1 cellular context compared by ENCODE assay signal in genomic region chr6:32972353-32973143, GRCh38.
TF ChIP-seq lines count a peak whose summit lies in the region.

No MANE protein-coding gene starts in this region.

TF ChIP-seq in K562, 482 proteins besides CTCF, POLR2A, EP300 and RAD21 (continues in another document):
- TF ChIP-seq ARHGAP35 (IDR thresholded peaks at IDR 0.05; ENCODE audit: partially characterized antibody) (no peak), CREM (IDR thresholded peaks at IDR 0.05; ENCODE audit: low read depth) (peak; percentile 44; the same call in 1 of the 2 replicates), CBX5 (IDR thresholded peaks at IDR 0.05; ENCODE audit: borderline replicate concordance, low read depth) (no peak), TRIM28 (IDR thresholded peaks at IDR 0.05) (0 out of 2 replicates have a peak, but pooled peaks have one; percentile 39), XRCC5 (IDR thresholded peaks at IDR 0.05; ENCODE audit: low read depth, low read length) (0 out of 2 replicates have a peak, but pooled peaks have one; percentile 64), NFXL1 (CRISPR knock-in tag; IDR thresholded peaks at IDR 0.05) (no peak), PTBP1 (IDR thresholded peaks at IDR 0.05; ENCODE audit: low read depth, low read length) (peak; percentile 84; the same call in 1 of the 2 replicates), KLF16 (IDR thresholded peaks at IDR 0.05) (no peak), RBM15 (IDR thresholded peaks at IDR 0.05; ENCODE audit: insufficient read depth, low read length) (peak; percentile 90), SNRNP70 (optimal IDR thresholded peaks at IDR 0.05; ENCODE audit: low read depth, low read length) (peak; percentile 3), BRD4 (IDR thresholded peaks at IDR 0.05) (peak; percentile 99), NCOA6 (IDR thresholded peaks at IDR 0.05) (no peak), MYC (IDR thresholded peaks at IDR 0.05; ENCODE audit: low read depth, low read length) (peak; percentile 39; the same call in 1 of the 2 replicates), MYC (CRISPR knock-in tag; IDR thresholded peaks at IDR 0.05; ENCODE audit: borderline replicate concordance, low read depth) (no peak), ARID2 (IDR thresholded peaks at IDR 0.05) (0 out of 2 replicates have a peak, but pooled peaks have one; percentile 4), ATF3 (IDR thresholded peaks at IDR 0.05) (no peak), ATF3 (CRISPR knock-in tag; conservative IDR thresholded peaks at IDR 0.05) (peak; percentile 75; the same call in 1 of the 2 replicates), NRF1 (conservative IDR thresholded peaks at IDR 0.05 in 1 of 2, IDR thresholded peaks at IDR 0.05 in 1 of 2) (peak in 1 of 2 experiments; percentile 32; a peak in 1 of 4 replicates), HES1 (IDR thresholded peaks at IDR 0.05; ENCODE audit: low read depth) (no peak), PREB (CRISPR knock-in tag; IDR thresholded peaks at IDR 0.05) (peak; percentile 92; the same call in 1 of the 2 replicates), TFE3 (CRISPR knock-in tag; IDR thresholded peaks at IDR 0.05) (no peak; the same call in 1 of the 2 replicates), SIN3A (IDR thresholded peaks at IDR 0.05; ENCODE audit: borderline replicate concordance in 2 of 2, control insufficient read depth in 1 of 2, low read depth in 2 of 2, low read length in 2 of 2) (peak; percentile 39 to 76; a peak in 2 of 4 replicates), TARDBP (IDR thresholded peaks at IDR 0.05) (no peak; the same call in 1 of the 2 replicates), JUN (IDR thresholded peaks at IDR 0.05; ENCODE audit: borderline replicate concordance, low read depth, low read length) (no peak), JUN (CRISPR knock-in tag; IDR thresholded peaks at IDR 0.05; ENCODE audit: borderline replicate concordance) (peak; percentile 23; the same call in 1 of the 2 replicates), ZFP36 (IDR thresholded peaks at IDR 0.05; ENCODE audit: low read depth, low read length, partially characterized antibody) (peak; percentile 1), FOS (IDR thresholded peaks at IDR 0.05; ENCODE audit: extremely low read depth, insufficient read length) (no peak), ZFP30 (CRISPR knock-in tag; IDR thresholded peaks at IDR 0.05; ENCODE audit: borderline replicate concordance) (0 out of 2 replicates have a peak, but pooled peaks have one; percentile 1), BCL6 (CRISPR knock-in tag; IDR thresholded peaks at IDR 0.05) (peak; percentile 19; the same call in 1 of the 2 replicates), MGA (IDR thresholded peaks at IDR 0.05) (no peak), RBM22 (IDR thresholded peaks at IDR 0.05; ENCODE audit: low read depth, low read length, poor library complexity, severe bottlenecking) (peak; percentile 99), ATF6 (CRISPR knock-in tag; IDR thresholded peaks at IDR 0.05) (no peak), SUPT5H (IDR thresholded peaks at IDR 0.05) (peak; percentile 80), SIRT6 (IDR thresholded peaks at IDR 0.05; ENCODE audit: low read depth, low read length) (peak; percentile 24), PHF21A (IDR thresholded peaks at IDR 0.05; ENCODE audit: borderline replicate concordance, low read depth) (no peak), CBFA2T2 (conservative IDR thresholded peaks at IDR 0.05) (no peak), STAG1 (CRISPR knock-in tag; IDR thresholded peaks at IDR 0.05; ENCODE audit: borderline replicate concordance) (no peak), TAF7 (tag; IDR thresholded peaks at IDR 0.05) (peak; percentile 26), FOXA1 (IDR thresholded peaks at IDR 0.05; ENCODE audit: borderline replicate concordance) (no peak), KLF10 (CRISPR knock-in tag; IDR thresholded peaks at IDR 0.05) (no peak), THRA (IDR thresholded peaks at IDR 0.05) (no peak)
